In the genomic region with DNA sequence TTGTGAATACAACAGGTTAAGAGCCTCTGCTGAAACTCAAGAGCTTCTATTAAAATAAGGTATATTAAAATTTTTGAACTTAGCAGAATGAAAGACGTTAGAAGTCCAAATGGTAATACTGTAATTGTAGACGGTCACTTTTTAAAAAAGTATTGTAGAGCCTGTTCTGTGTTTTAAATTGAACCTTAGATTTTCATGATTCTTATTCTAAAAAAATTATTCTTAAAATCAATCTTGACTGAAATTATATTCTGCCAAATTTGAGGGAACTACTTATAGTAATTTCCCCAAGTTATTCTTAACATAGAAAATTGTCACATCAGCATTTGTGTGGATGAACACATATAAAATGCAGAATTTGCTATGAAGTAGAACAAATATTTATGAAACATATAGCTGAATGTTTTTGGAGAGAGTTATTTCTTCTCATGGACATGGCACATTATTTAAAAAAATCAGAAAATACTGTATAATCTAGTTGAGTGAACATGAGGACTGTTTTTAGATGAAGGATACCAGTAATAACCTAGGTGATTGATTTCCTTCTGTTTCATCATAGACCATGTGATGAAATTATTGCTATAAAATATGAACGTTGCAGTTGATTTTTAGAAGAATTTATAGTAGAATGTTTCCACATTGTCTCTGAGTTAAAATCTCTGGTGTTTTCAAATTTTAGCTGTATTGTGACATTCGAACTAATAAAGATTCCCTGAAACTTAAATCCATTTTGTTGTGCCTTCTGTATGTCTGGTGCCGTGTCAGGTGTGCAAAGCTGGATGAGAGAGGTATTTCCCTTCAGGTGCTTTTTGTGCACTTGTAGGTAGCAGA, we compare ENCODE assay signal across 2 cellular contexts.
TF ChIP-seq lines count a peak whose summit lies in the region.

No MANE protein-coding gene starts in this region.

TF ChIP-seq in GM12878, 131 proteins besides CTCF, POLR2A, EP300 and RAD21:
- TF ChIP-seq, protein P1, sequence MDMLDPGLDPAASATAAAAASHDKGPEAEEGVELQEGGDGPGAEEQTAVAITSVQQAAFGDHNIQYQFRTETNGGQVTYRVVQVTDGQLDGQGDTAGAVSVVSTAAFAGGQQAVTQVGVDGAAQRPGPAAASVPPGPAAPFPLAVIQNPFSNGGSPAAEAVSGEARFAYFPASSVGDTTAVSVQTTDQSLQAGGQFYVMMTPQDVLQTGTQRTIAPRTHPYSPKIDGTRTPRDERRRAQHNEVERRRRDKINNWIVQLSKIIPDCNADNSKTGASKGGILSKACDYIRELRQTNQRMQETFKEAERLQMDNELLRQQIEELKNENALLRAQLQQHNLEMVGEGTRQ (IDR thresholded peaks at IDR 0.05; ENCODE audit: borderline replicate concordance, low read depth, low read length): no peak
- TF ChIP-seq SMARCA5 (IDR thresholded peaks at IDR 0.05) (no peak), SMC3 (IDR thresholded peaks at IDR 0.05; ENCODE audit: borderline replicate concordance, low read length) (no peak), NFXL1 (IDR thresholded peaks at IDR 0.05; ENCODE audit: borderline replicate concordance) (no peak), NFIC (IDR thresholded peaks at IDR 0.05; ENCODE audit: low read depth, low read length) (no peak), BCL11A (IDR thresholded peaks at IDR 0.05; ENCODE audit: low read depth, low read length) (no peak), BACH1 (IDR thresholded peaks at IDR 0.05; ENCODE audit: borderline replicate concordance) (no peak), PAX8 (IDR thresholded peaks at IDR 0.05) (no peak), GABPA (IDR thresholded peaks at IDR 0.05; ENCODE audit: low read depth) (no peak), STAT3 (IDR thresholded peaks at IDR 0.05; ENCODE audit: low read depth, low read length) (no peak), SREBF1 (IDR thresholded peaks at IDR 0.05; ENCODE audit: low read length) (no peak), MEF2A (IDR thresholded peaks at IDR 0.05; ENCODE audit: insufficient read depth, low read depth, low read length) (no peak), ETV6 (conservative IDR thresholded peaks at IDR 0.05 in 1 of 2, IDR thresholded peaks at IDR 0.05 in 1 of 2; ENCODE audit: borderline replicate concordance in 1 of 2, low read depth in 1 of 2) (no peak), SP1 (IDR thresholded peaks at IDR 0.05; ENCODE audit: low read depth, low read length) (no peak), ZNF24 (IDR thresholded peaks at IDR 0.05) (no peak), RB1 (IDR thresholded peaks at IDR 0.05; ENCODE audit: borderline replicate concordance) (no peak), NRF1 (conservative IDR thresholded peaks at IDR 0.05; ENCODE audit: low read depth, low read length) (no peak)
- TF ChIP-seq, protein P2, sequence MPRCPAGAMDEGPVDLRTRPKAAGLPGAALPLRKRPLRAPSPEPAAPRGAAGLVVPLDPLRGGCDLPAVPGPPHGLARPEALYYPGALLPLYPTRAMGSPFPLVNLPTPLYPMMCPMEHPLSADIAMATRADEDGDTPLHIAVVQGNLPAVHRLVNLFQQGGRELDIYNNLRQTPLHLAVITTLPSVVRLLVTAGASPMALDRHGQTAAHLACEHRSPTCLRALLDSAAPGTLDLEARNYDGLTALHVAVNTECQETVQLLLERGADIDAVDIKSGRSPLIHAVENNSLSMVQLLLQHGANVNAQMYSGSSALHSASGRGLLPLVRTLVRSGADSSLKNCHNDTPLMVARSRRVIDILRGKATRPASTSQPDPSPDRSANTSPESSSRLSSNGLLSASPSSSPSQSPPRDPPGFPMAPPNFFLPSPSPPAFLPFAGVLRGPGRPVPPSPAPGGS (IDR thresholded peaks at IDR 0.05; ENCODE audit: borderline replicate concordance, insufficient read depth, low read depth, low read length, poor library complexity, severe bottlenecking): no peak
- TF ChIP-seq, protein P3, sequence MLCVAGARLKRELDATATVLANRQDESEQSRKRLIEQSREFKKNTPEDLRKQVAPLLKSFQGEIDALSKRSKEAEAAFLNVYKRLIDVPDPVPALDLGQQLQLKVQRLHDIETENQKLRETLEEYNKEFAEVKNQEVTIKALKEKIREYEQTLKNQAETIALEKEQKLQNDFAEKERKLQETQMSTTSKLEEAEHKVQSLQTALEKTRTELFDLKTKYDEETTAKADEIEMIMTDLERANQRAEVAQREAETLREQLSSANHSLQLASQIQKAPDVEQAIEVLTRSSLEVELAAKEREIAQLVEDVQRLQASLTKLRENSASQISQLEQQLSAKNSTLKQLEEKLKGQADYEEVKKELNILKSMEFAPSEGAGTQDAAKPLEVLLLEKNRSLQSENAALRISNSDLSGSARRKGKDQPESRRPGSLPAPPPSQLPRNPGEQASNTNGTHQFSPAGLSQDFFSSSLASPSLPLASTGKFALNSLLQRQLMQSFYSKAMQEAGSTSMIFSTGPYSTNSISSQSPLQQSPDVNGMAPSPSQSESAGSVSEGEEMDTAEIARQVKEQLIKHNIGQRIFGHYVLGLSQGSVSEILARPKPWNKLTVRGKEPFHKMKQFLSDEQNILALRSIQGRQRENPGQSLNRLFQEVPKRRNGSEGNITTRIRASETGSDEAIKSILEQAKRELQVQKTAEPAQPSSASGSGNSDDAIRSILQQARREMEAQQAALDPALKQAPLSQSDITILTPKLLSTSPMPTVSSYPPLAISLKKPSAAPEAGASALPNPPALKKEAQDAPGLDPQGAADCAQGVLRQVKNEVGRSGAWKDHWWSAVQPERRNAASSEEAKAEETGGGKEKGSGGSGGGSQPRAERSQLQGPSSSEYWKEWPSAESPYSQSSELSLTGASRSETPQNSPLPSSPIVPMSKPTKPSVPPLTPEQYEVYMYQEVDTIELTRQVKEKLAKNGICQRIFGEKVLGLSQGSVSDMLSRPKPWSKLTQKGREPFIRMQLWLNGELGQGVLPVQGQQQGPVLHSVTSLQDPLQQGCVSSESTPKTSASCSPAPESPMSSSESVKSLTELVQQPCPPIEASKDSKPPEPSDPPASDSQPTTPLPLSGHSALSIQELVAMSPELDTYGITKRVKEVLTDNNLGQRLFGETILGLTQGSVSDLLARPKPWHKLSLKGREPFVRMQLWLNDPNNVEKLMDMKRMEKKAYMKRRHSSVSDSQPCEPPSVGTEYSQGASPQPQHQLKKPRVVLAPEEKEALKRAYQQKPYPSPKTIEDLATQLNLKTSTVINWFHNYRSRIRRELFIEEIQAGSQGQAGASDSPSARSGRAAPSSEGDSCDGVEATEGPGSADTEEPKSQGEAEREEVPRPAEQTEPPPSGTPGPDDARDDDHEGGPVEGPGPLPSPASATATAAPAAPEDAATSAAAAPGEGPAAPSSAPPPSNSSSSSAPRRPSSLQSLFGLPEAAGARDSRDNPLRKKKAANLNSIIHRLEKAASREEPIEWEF (IDR thresholded peaks at IDR 0.05; ENCODE audit: insufficient replicate concordance, low read depth, low read length): no peak

TF ChIP-seq in neural cell, 6 proteins besides CTCF, POLR2A, EP300 and RAD21:
- TF ChIP-seq SMC3 (conservative IDR thresholded peaks at IDR 0.05; ENCODE audit: poor library complexity): no peak
- TF ChIP-seq, protein P4, sequence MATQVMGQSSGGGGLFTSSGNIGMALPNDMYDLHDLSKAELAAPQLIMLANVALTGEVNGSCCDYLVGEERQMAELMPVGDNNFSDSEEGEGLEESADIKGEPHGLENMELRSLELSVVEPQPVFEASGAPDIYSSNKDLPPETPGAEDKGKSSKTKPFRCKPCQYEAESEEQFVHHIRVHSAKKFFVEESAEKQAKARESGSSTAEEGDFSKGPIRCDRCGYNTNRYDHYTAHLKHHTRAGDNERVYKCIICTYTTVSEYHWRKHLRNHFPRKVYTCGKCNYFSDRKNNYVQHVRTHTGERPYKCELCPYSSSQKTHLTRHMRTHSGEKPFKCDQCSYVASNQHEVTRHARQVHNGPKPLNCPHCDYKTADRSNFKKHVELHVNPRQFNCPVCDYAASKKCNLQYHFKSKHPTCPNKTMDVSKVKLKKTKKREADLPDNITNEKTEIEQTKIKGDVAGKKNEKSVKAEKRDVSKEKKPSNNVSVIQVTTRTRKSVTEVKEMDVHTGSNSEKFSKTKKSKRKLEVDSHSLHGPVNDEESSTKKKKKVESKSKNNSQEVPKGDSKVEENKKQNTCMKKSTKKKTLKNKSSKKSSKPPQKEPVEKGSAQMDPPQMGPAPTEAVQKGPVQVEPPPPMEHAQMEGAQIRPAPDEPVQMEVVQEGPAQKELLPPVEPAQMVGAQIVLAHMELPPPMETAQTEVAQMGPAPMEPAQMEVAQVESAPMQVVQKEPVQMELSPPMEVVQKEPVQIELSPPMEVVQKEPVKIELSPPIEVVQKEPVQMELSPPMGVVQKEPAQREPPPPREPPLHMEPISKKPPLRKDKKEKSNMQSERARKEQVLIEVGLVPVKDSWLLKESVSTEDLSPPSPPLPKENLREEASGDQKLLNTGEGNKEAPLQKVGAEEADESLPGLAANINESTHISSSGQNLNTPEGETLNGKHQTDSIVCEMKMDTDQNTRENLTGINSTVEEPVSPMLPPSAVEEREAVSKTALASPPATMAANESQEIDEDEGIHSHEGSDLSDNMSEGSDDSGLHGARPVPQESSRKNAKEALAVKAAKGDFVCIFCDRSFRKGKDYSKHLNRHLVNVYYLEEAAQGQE (IDR thresholded peaks at IDR 0.05; ENCODE audit: borderline replicate concordance): no peak
- TF ChIP-seq EZH2 (IDR thresholded peaks at IDR 0.05; ENCODE audit: borderline replicate concordance, insufficient read depth, low read length, poor library complexity, severe bottlenecking): no peak
- TF ChIP-seq POLR2AphosphoS5 (IDR thresholded peaks at IDR 0.05): no peak
- no peak for TF ChIP-seq TAF1 (IDR thresholded peaks at IDR 0.05; ENCODE audit: low read depth)
- TF ChIP-seq MXI1 (conservative IDR thresholded peaks at IDR 0.05; ENCODE audit: poor library complexity, severe bottlenecking): no peak
TF ChIP-seq in neural cell: peak in this region for 0.
